Comparison of ENCODE assay signal across 15 cellular contexts in the genomic region with DNA sequence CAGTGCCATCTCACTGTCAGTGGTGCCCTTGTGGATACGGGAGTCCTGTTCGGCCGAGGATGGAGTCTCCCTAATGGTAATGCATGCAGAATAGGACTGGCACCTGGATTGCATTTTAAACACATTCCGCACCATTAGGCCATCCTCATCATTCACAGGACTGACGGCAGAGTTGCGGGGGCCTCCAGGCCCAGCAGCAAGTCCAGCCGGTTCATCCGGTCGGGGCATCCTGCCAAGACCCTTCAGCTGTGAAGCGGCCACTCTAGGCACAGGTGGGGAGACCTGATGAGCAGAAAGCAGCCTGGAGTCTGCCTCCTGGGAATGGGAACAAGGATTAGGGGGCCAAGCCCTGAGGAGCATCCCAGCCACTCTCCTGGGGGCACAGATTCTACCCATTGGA.
DNase-seq lines count a peak whose midpoint lies in the region; ATAC-seq and TF ChIP-seq lines count a peak whose summit lies in the region.
"Had no signal": no experiment of that assay in that cellular context is flagged by ENCODE, and none has a peak within 500 bp of the region (broad histone marks: within the 10 kb centered on the region; RNA-seq: fewer than 3 reads in every experiment).

No MANE protein-coding gene starts in this region.

- TF ChIP-seq CTCF in HFFc6 (IDR thresholded peaks at IDR 0.05): no peak

- 76 to 81% methylated on average over 10 of the region's 10 CpGs for WGBS in aorta, 2 donors

- H3K9me3 Mint-ChIP-seq in HFFc6: no peaks in the 10 kb centered on the region
- H3K9me3 Mint-ChIP-seq: H9 had no signal

- no peak overlapping the region for H3K27ac Mint-ChIP-seq in HFFc6
- H3K27ac Mint-ChIP-seq: CD4-positive, alpha-beta memory T cell; H9 had no signal

- no peak for ATAC-seq in aorta (ENCODE audit: low FRiP score)
- ATAC-seq: HepG2 had no signal

- H3K36me3 ChIP-seq in aorta (ENCODE audit: control insufficient read depth in 1 of 2, insufficient read depth in 2 of 2, low read length in 1 of 2): no peaks in the 10 kb centered on the region
- H3K36me3 ChIP-seq: BE2C had no signal

- H3K4me1 ChIP-seq in aorta (ENCODE audit: control insufficient read depth in 1 of 2, insufficient read depth in 2 of 2, low read length in 2 of 2): no peaks in the 10 kb centered on the region
- H3K4me1 ChIP-seq: BE2C had no signal

- H3K4me3 ChIP-seq in aorta (ENCODE audit: low read length in 2 of 2): no peak overlapping the region

- H3K9me3 ChIP-seq in aorta (ENCODE audit: control insufficient read depth, low read length): peaks cover 4% of the 10 kb centered on the region
- H3K9me3 ChIP-seq: BE2C had no signal

- intact Hi-C loops in aorta (cut with DNase I): no loop called here

- no peak overlapping the region for H3K4me3 Mint-ChIP-seq in HFFc6
- H3K4me3 Mint-ChIP-seq: CD4-positive, alpha-beta memory T cell; H9 had no signal

- no peak overlapping the region for H3K27ac ChIP-seq in aorta (ENCODE audit: low read depth in 1 of 2, low read length in 2 of 2)
- H3K27ac ChIP-seq: C4-2B had no signal

- no peaks in the 10 kb centered on the region for H3K27me3 ChIP-seq in aorta (ENCODE audit: control insufficient read depth in 1 of 2, insufficient read depth in 2 of 2, low read length in 1 of 2)
- H3K27me3 ChIP-seq: BE2C had no signal

- H3K36me3 Mint-ChIP-seq in HFFc6 (ENCODE audit: low read depth): no peaks in the 10 kb centered on the region
- H3K36me3 Mint-ChIP-seq: CD4-positive, alpha-beta memory T cell had no signal

- peaks cover 31% of the 10 kb centered on the region for H3K4me1 Mint-ChIP-seq in HFFc6 (ENCODE audit: low read depth)
- H3K4me1 Mint-ChIP-seq: CD4-positive, alpha-beta memory T cell; H9 had no signal

- H3K27me3 Mint-ChIP-seq in HFFc6 (ENCODE audit: insufficient read depth): peaks cover 20% of the 10 kb centered on the region

- DNase-seq in NCI-H748 (lab: John Stamatoyannopoulos, UW; ENCODE audit: unreplicated experiment) (peak; percentile 40), NCI-H748 treated with DMSO at 0.1 percent for 48 hours (lab: John Stamatoyannopoulos, UW) (no peak), NCI-H1105 (lab: John Stamatoyannopoulos, UW) (peak; percentile 42), NCI-H510A treated with DMSO at 0.1 percent for 48 hours (lab: John Stamatoyannopoulos, UW) (peak; percentile 93), aorta (no peak), HFFc6 (no peak), NCI-H2227 (lab: John Stamatoyannopoulos, UW; ENCODE audit: unreplicated experiment) (no peak)
- DNase-seq: BE2C; CD4-positive, alpha-beta memory T cell; DND-41; GF-D8; GOT3; H9 had no signal

Comparison
In these comparisons a context has a peak if more than half of its experiments do, and no peak if none do; other contexts are left out.
1. DNase-seq: peak in NCI-H748 (single experiment), NCI-H1105 (single experiment) and NCI-H510A treated with DMSO at 0.1 percent for 48 hours (single experiment); none in NCI-H748 treated with DMSO at 0.1 percent for 48 hours (single experiment), aorta (0 of 2), HFFc6 (single experiment) and NCI-H2227 (single experiment).